13 cellular contexts compared by ENCODE assay signal in genomic region chr6:54419885-54420284, GRCh38.
DNase-seq lines count a peak whose midpoint lies in the region; ATAC-seq and TF ChIP-seq lines count a peak whose summit lies in the region.
"Had no signal": no experiment of that assay in that cellular context is flagged by ENCODE, and none has a peak within 500 bp of the region (broad histone marks: within the 10 kb centered on the region; RNA-seq: fewer than 3 reads in every experiment).

No MANE protein-coding gene starts in this region.

- H3K27ac ChIP-seq in PC-9 (peak overlapping the region; percentile 69), testis (no peak overlapping the region)
- H3K27ac ChIP-seq: right lobe of liver had no signal

- peak overlapping the region; percentile 71 for H3K27ac Mint-ChIP-seq in osteocyte (ENCODE audit: unreplicated experiment)
- H3K27ac Mint-ChIP-seq in progenitor cell of endocrine pancreas: no peak overlapping the region
- no peak overlapping the region for H3K27ac Mint-ChIP-seq in activated CD4-positive, alpha-beta T cell treated with anti-CD3 and anti-CD28 coated beads, Interleukin-2, amount 10 ng/mL, durations not matched to agents 24 days and 14 days
- H3K27ac Mint-ChIP-seq in natural killer cell treated with Interleukin-12 subunit alpha and Interleukin-12 subunit beta and Interleukin-15 and Interleukin-18, amount 100 ng/mL, for 72 hours: no peak overlapping the region
- H3K27ac Mint-ChIP-seq: activated CD8-positive, alpha-beta memory T cell treated with anti-CD3 and anti-CD28 coated beads, Interleukin-2, amount 10 ng/mL, durations not matched to agents 7 days and 5 days; T-helper 17 cell had no signal

- BruUV-seq in PC-9 (replicated peaks; lab: Mats Ljungman, UMichigan): no TSS peak

- no peak overlapping the region for H3K4me3 Mint-ChIP-seq in osteocyte (ENCODE audit: unreplicated experiment)
- H3K4me3 Mint-ChIP-seq in progenitor cell of endocrine pancreas (ENCODE audit: low read depth): no peak overlapping the region
- H3K4me3 Mint-ChIP-seq in activated CD4-positive, alpha-beta T cell treated with anti-CD3 and anti-CD28 coated beads, Interleukin-2, amount 10 ng/mL, durations not matched to agents 24 days and 14 days: no peak overlapping the region
- H3K4me3 Mint-ChIP-seq in natural killer cell treated with Interleukin-12 subunit alpha and Interleukin-12 subunit beta and Interleukin-15 and Interleukin-18, amount 100 ng/mL, for 72 hours: no peak overlapping the region
- H3K4me3 Mint-ChIP-seq: activated CD8-positive, alpha-beta memory T cell treated with anti-CD3 and anti-CD28 coated beads, Interleukin-2, amount 10 ng/mL, durations not matched to agents 7 days and 5 days; T-helper 17 cell had no signal

- no peak overlapping the region for H3K4me3 ChIP-seq in PC-9
- H3K4me3 ChIP-seq in epithelial cell of esophagus (ENCODE audit: low read length): no peak overlapping the region
- H3K4me3 ChIP-seq in testis: no peak overlapping the region
- H3K4me3 ChIP-seq: lung, right lobe of liver had no signal

- no peak for TF ChIP-seq POLR2A in testis (IDR thresholded peaks at IDR 0.05)

- H3K9me3 Mint-ChIP-seq in osteocyte (ENCODE audit: unreplicated experiment) (peaks cover 5% of the 10 kb centered on the region), progenitor cell of endocrine pancreas (ENCODE audit: low read depth) (no peaks in the 10 kb centered on the region)
- H3K9me3 Mint-ChIP-seq in activated CD4-positive, alpha-beta T cell treated with anti-CD3 and anti-CD28 coated beads, Interleukin-2, amount 10 ng/mL, durations not matched to agents 24 days and 14 days: no peaks in the 10 kb centered on the region
- H3K9me3 Mint-ChIP-seq in natural killer cell treated with Interleukin-12 subunit alpha and Interleukin-12 subunit beta and Interleukin-15 and Interleukin-18, amount 100 ng/mL, for 72 hours: peaks cover 17% of the 10 kb centered on the region

- H3K27me3 Mint-ChIP-seq in osteocyte (ENCODE audit: unreplicated experiment) (no peaks in the 10 kb centered on the region), progenitor cell of endocrine pancreas (no peaks in the 10 kb centered on the region)
- no peaks in the 10 kb centered on the region for H3K27me3 Mint-ChIP-seq in activated CD4-positive, alpha-beta T cell treated with anti-CD3 and anti-CD28 coated beads, Interleukin-2, amount 10 ng/mL, durations not matched to agents 24 days and 14 days
- H3K27me3 Mint-ChIP-seq in natural killer cell treated with Interleukin-12 subunit alpha and Interleukin-12 subunit beta and Interleukin-15 and Interleukin-18, amount 100 ng/mL, for 72 hours: no peaks in the 10 kb centered on the region
- H3K27me3 Mint-ChIP-seq: activated CD8-positive, alpha-beta memory T cell treated with anti-CD3 and anti-CD28 coated beads, Interleukin-2, amount 10 ng/mL, durations not matched to agents 7 days and 5 days; T-helper 17 cell had no signal

- TF ChIP-seq CTCF in PC-9 (conservative IDR thresholded peaks at IDR 0.05): no peak
- no peak for TF ChIP-seq CTCF in epithelial cell of esophagus (IDR thresholded peaks at IDR 0.05; ENCODE audit: insufficient read depth, low read depth, low read length, missing control alignments)
- TF ChIP-seq CTCF in osteocyte (IDR thresholded peaks at IDR 0.05): no peak
- no peak for TF ChIP-seq CTCF in progenitor cell of endocrine pancreas (IDR thresholded peaks at IDR 0.05; ENCODE audit: unreplicated experiment)
- no peak for TF ChIP-seq CTCF in testis (IDR thresholded peaks at IDR 0.05)

- H3K4me1 Mint-ChIP-seq in osteocyte (ENCODE audit: unreplicated experiment): peaks cover 14% of the 10 kb centered on the region
- no peaks in the 10 kb centered on the region for H3K4me1 Mint-ChIP-seq in progenitor cell of endocrine pancreas (ENCODE audit: low read depth)
- H3K4me1 Mint-ChIP-seq in activated CD4-positive, alpha-beta T cell treated with anti-CD3 and anti-CD28 coated beads, Interleukin-2, amount 10 ng/mL, durations not matched to agents 24 days and 14 days: no peaks in the 10 kb centered on the region
- H3K4me1 Mint-ChIP-seq in natural killer cell treated with Interleukin-12 subunit alpha and Interleukin-12 subunit beta and Interleukin-15 and Interleukin-18, amount 100 ng/mL, for 72 hours (ENCODE audit: low read depth in 2 of 2): no peaks in the 10 kb centered on the region
- H3K4me1 Mint-ChIP-seq: activated CD8-positive, alpha-beta memory T cell treated with anti-CD3 and anti-CD28 coated beads, Interleukin-2, amount 10 ng/mL, durations not matched to agents 7 days and 5 days; T-helper 17 cell had no signal

- H4K20me1 ChIP-seq in PC-9 (ENCODE audit: insufficient read depth): no peaks in the 10 kb centered on the region

- intact Hi-C loops in PC-9 (cut with micrococcal nuclease; ENCODE audit: unreplicated experiment): no loop called here
- intact Hi-C loops in testis (cut with DNase I; ENCODE audit: low total_unique reads): no loop called here
- intact Hi-C loops in activated CD4-positive, alpha-beta T cell treated with anti-CD3 and anti-CD28 coated beads, Interleukin-2, amount 10 ng/mL, durations not matched to agents 24 days and 14 days (cut with micrococcal nuclease): no loop called here

- H3K4me1 ChIP-seq in PC-9 (replicated peaks; ENCODE audit: insufficient read depth) (peaks cover 13% of the 10 kb centered on the region), testis (no peaks in the 10 kb centered on the region)
- H3K4me1 ChIP-seq: right lobe of liver had no signal

- H3K36me3 ChIP-seq in PC-9 (ENCODE audit: low read depth) (no peaks in the 10 kb centered on the region), testis (ENCODE audit: low read depth, missing control alignments) (no peaks in the 10 kb centered on the region)
- H3K36me3 ChIP-seq: right lobe of liver had no signal

- H2AFZ ChIP-seq in PC-9: peak overlapping the region; percentile 34; the same call in 1 of the 2 replicates

- no peaks in the 10 kb centered on the region for H3F3A ChIP-seq in PC-9 (ENCODE audit: insufficient read depth, low read depth)

- CTCF ChIA-PET in PC-9 (lab: Charles Lee): no interaction called here

- H3K27me3 ChIP-seq in PC-9 (ENCODE audit: insufficient read depth, low read depth) (no peaks in the 10 kb centered on the region), testis (no peaks in the 10 kb centered on the region)
- H3K27me3 ChIP-seq: right lobe of liver had no signal

- no peaks in the 10 kb centered on the region for H3K36me3 Mint-ChIP-seq in osteocyte (ENCODE audit: unreplicated experiment)
- no peaks in the 10 kb centered on the region for H3K36me3 Mint-ChIP-seq in progenitor cell of endocrine pancreas (ENCODE audit: insufficient read depth)
- H3K36me3 Mint-ChIP-seq in activated CD4-positive, alpha-beta T cell treated with anti-CD3 and anti-CD28 coated beads, Interleukin-2, amount 10 ng/mL, durations not matched to agents 24 days and 14 days (ENCODE audit: low read depth): no peaks in the 10 kb centered on the region
- H3K36me3 Mint-ChIP-seq in natural killer cell treated with Interleukin-12 subunit alpha and Interleukin-12 subunit beta and Interleukin-15 and Interleukin-18, amount 100 ng/mL, for 72 hours: no peaks in the 10 kb centered on the region
- H3K36me3 Mint-ChIP-seq: activated CD8-positive, alpha-beta memory T cell treated with anti-CD3 and anti-CD28 coated beads, Interleukin-2, amount 10 ng/mL, durations not matched to agents 7 days and 5 days had no signal

- 76 to 86% methylated on average over 3 of the region's 3 CpGs for WGBS in testis, 2 donors

- POLR2A ChIA-PET in PC-9 (lab: Charles Lee; ENCODE audit: unreplicated experiment): no interaction called here

- 0 out of 2 replicates have a peak, but pooled peaks cover 6% of the 10 kb centered on the region for H3K9me2 ChIP-seq in PC-9 (ENCODE audit: insufficient read depth)

- H3K9me3 ChIP-seq in PC-9 (ENCODE audit: insufficient read depth, low read depth) (peaks cover 6% of the 10 kb centered on the region; the same call in 1 of the 2 replicates), testis (no peaks in the 10 kb centered on the region)

- H3K4me2 ChIP-seq in PC-9: peak overlapping the region; percentile 38

- H3K79me2 ChIP-seq in PC-9 (ENCODE audit: low read depth): no peaks in the 10 kb centered on the region

- ATAC-seq in natural killer cell treated with Interleukin-12 subunit alpha and Interleukin-12 subunit beta and Interleukin-15 and Interleukin-18, amount 100 ng/mL, for 72 hours: no peak
- ATAC-seq: activated CD8-positive, alpha-beta memory T cell treated with anti-CD3 and anti-CD28 coated beads, Interleukin-2, amount 10 ng/mL, durations not matched to agents 7 days and 5 days; T-helper 17 cell had no signal

- DNase-seq in EH (ENCODE audit: low read depth) (peak; percentile 90), PC-9 (peak in 1 of 2 experiments; percentile 52), epithelial cell of esophagus (ENCODE audit: low read depth) (peak; percentile 96), osteocyte (ENCODE audit: extremely low spot score, unreplicated experiment) (no peak), progenitor cell of endocrine pancreas (ENCODE audit: low spot score, unreplicated experiment) (no peak), testis (no peak)
- DNase-seq in activated CD4-positive, alpha-beta T cell treated with anti-CD3 and anti-CD28 coated beads, Interleukin-2, amount 10 ng/mL, durations not matched to agents 24 days and 14 days: no peak
- DNase-seq in natural killer cell treated with Interleukin-12 subunit alpha and Interleukin-12 subunit beta and Interleukin-15 and Interleukin-18, amount 100 ng/mL, for 72 hours (ENCODE audit: low spot score): no peak
- DNase-seq: activated CD8-positive, alpha-beta memory T cell treated with anti-CD3 and anti-CD28 coated beads, Interleukin-2, amount 10 ng/mL, durations not matched to agents 7 days and 5 days; amygdala; right lobe of liver; T-helper 17 cell had no signal

Comparison
In these comparisons a context has a peak if more than half of its experiments do, and no peak if none do; other contexts are left out.
1. DNase-seq: peak in EH (single experiment) and epithelial cell of esophagus (single experiment); none in osteocyte (single experiment), progenitor cell of endocrine pancreas (single experiment), testis (single experiment), activated CD4-positive, alpha-beta T cell treated with anti-CD3 and anti-CD28 coated beads, Interleukin-2, amount 10 ng/mL, durations not matched to agents 24 days and 14 days (single experiment) and natural killer cell treated with Interleukin-12 subunit alpha and Interleukin-12 subunit beta and Interleukin-15 and Interleukin-18, amount 100 ng/mL, for 72 hours (single experiment).